Comparison of ENCODE assay signal across 8 cellular contexts in the genomic region with DNA sequence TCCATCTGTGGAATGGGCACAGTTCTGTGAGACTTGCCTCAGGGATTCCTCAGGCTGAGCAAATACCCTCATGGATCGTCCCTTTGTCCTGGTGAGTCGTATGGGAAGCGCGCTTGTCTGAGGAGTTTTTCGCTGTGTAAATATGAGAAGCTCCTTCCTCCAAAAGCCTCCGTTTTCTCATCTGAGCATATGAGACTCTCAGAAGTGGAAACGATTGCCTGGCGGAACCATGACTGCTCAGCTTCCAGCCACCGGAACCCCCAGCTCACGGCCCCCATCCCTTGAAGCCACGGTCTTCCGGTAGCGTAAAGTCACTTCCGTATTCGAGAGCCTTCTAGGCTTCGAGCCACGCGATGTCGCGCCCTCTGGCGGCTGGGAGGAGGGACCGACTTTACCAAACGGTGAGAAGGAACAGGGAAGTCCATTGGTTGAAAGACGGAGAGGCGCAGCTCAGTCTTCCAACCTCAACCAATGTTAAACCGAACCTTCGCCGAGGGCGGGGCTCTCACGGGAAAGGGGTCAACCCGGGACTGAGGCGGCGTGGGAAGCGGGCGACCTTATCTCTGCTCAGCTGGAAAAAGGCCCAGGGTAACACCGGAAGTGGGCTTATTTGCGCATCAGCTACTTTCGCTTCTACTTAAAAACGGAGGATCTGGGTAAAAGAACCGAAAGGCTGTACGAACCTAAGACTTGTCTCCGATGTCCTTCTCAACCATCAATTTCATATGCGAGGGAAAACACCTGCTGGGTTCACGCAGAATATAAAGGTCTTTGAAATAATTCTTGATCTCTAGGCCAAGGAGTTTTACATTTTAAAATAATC. TPM values are rescaled to one million over a fixed set of nuclear protein-coding genes. Genes with fewer than 3 reads are reported as not detected.
DNase-seq lines count a peak whose midpoint lies in the region; ATAC-seq and TF ChIP-seq lines count a peak whose summit lies in the region.

No MANE protein-coding gene starts in this region.

- DNase-seq in CD8-positive, alpha-beta T cell: peak; percentile 95 to 99 (median 98)
- DNase-seq in NCI-H82 (lab: John Stamatoyannopoulos, UW) (peak; percentile 100), lower leg skin (ENCODE audit: low spot score in 2 of 2) (peak; percentile 98 to 99)
- peak; percentile 99 for DNase-seq in activated CD4-positive, alpha-beta memory T cell treated with anti-CD3 and anti-CD28 coated beads, Interleukin-2, amount 10 ng/mL, durations not matched to agents 7 days and 5 days
- DNase-seq in stimulated activated CD4-positive, alpha-beta T cell treated with anti-CD3 and anti-CD28 coated beads, Interleukin-4, amount 100 ng/mL, for 48 hours (ENCODE audit: low read depth in 2 of 2): peak; percentile 98 to 99

- intact Hi-C loops in CD8-positive, alpha-beta T cell (cut with DNase I, micrococcal nuclease): loop anchor here (1.0 to 10.0 kb wide), 15 partner anchors 28 to 1482 kb away; partner anchors contain the start of genes RNF19B (in 2 of the 2), S100PBP (in 2 of the 2), TRIM62 (in 2 of the 2) and YARS1 (in 2 of the 2)
- intact Hi-C loops in lower leg skin (cut with DNase I; ENCODE audit: low total_unique reads): no loop called here

- H3K27me3 Mint-ChIP-seq in CD8-positive, alpha-beta T cell (ENCODE audit: low read depth): no peaks in the 10 kb centered on the region
- no peaks in the 10 kb centered on the region for H3K27me3 Mint-ChIP-seq in activated CD4-positive, alpha-beta memory T cell treated with anti-CD3 and anti-CD28 coated beads, Interleukin-2, amount 10 ng/mL, durations not matched to agents 7 days and 5 days

- 1 to 2% methylated on average over 41 to 43 of the region's 44 CpGs for whole genome bisulfite sequencing in lower leg skin, 2 donors

- CTCF ChIA-PET in CD8-positive, alpha-beta T cell (lab: Charles Lee): interaction anchor here (0.6 to 4.4 kb wide), 29 partner anchors 8 to 476 kb away, joined by 3 to 33 read pairs (median 3); partner anchors contain the start of genes RBBP4, TRIM62 and ZBTB8OS
- CTCF ChIA-PET in activated CD4-positive, alpha-beta memory T cell treated with anti-CD3 and anti-CD28 coated beads, Interleukin-2, amount 10 ng/mL, durations not matched to agents 7 days and 5 days (lab: Charles Lee): interaction anchor here (0.6 to 4.4 kb wide), 45 partner anchors 8 to 1967 kb away, joined by 3 to 94 read pairs (median 5); partner anchors contain the start of genes AZIN2, RNF19B, TRIM62 and ZSCAN20

- H3K36me3 Mint-ChIP-seq in CD8-positive, alpha-beta T cell: peaks cover 22% of the 10 kb centered on the region
- H3K36me3 Mint-ChIP-seq in activated CD4-positive, alpha-beta memory T cell treated with anti-CD3 and anti-CD28 coated beads, Interleukin-2, amount 10 ng/mL, durations not matched to agents 7 days and 5 days (ENCODE audit: low read depth): peaks cover 31% of the 10 kb centered on the region

- H3K27ac ChIP-seq in CD8-positive, alpha-beta T cell (ENCODE audit: low read depth, low read length): peak overlapping the region; percentile 68
- H3K27ac ChIP-seq in duodenal mucosa (ENCODE audit: low read depth, low read length): peak overlapping the region; percentile 73

- peak; percentile 92 for ATAC-seq in CD8-positive, alpha-beta T cell
- peak; percentile 94 for ATAC-seq in GM19438 (IDR thresholded peaks at IDR 0.05; ENCODE audit: low read depth, unreplicated experiment)
- ATAC-seq in HG03575 (IDR thresholded peaks at IDR 0.05; ENCODE audit: extremely low read depth, insufficient number of reproducible peaks, low FRiP score, unreplicated experiment): peak; percentile 83

- TF ChIP-seq POLR2A in lower leg skin (IDR thresholded peaks at IDR 0.05): no peak

- TF ChIP-seq CTCF in CD8-positive, alpha-beta T cell (IDR thresholded peaks at IDR 0.05): peak; percentile 90
- peak in 1 of 3 donors; percentile 10 for TF ChIP-seq CTCF in lower leg skin (IDR thresholded peaks at IDR 0.05)

- H3K27ac Mint-ChIP-seq in CD8-positive, alpha-beta T cell: peak overlapping the region; percentile 92
- peak overlapping the region; percentile 95 for H3K27ac Mint-ChIP-seq in activated CD4-positive, alpha-beta memory T cell treated with anti-CD3 and anti-CD28 coated beads, Interleukin-2, amount 10 ng/mL, durations not matched to agents 7 days and 5 days

- peak overlapping the region; percentile 93 for H3K4me3 Mint-ChIP-seq in CD8-positive, alpha-beta T cell
- peak overlapping the region; percentile 93 for H3K4me3 Mint-ChIP-seq in activated CD4-positive, alpha-beta memory T cell treated with anti-CD3 and anti-CD28 coated beads, Interleukin-2, amount 10 ng/mL, durations not matched to agents 7 days and 5 days

- H3K9me3 Mint-ChIP-seq in CD8-positive, alpha-beta T cell: no peaks in the 10 kb centered on the region
- H3K9me3 Mint-ChIP-seq in activated CD4-positive, alpha-beta memory T cell treated with anti-CD3 and anti-CD28 coated beads, Interleukin-2, amount 10 ng/mL, durations not matched to agents 7 days and 5 days: no peaks in the 10 kb centered on the region

- H3K4me1 Mint-ChIP-seq in CD8-positive, alpha-beta T cell (ENCODE audit: low read depth): peaks cover 52% of the 10 kb centered on the region
- peaks cover 52% of the 10 kb centered on the region for H3K4me1 Mint-ChIP-seq in activated CD4-positive, alpha-beta memory T cell treated with anti-CD3 and anti-CD28 coated beads, Interleukin-2, amount 10 ng/mL, durations not matched to agents 7 days and 5 days

- POLR2A ChIA-PET in CD8-positive, alpha-beta T cell (lab: Charles Lee): interaction anchor here (0.7 to 2.5 kb wide), 21 partner anchors 10 to 194 kb away, joined by 3 to 23 read pairs (median 5); partner anchors contain the start of genes AZIN2, RNF19B and TRIM62
- POLR2A ChIA-PET in activated CD4-positive, alpha-beta memory T cell treated with anti-CD3 and anti-CD28 coated beads, Interleukin-2, amount 10 ng/mL, durations not matched to agents 7 days and 5 days (lab: Charles Lee): interaction anchor here (0.7 to 3.0 kb wide), 38 partner anchors 8 to 476 kb away, joined by 3 to 58 read pairs (median 5); partner anchors contain the start of genes AZIN2, RBBP4, RNF19B and TRIM62

- peak overlapping the region; percentile 74 for H3K4me3 ChIP-seq in CD8-positive, alpha-beta T cell (ENCODE audit: low read depth, low read length)
- H3K4me3 ChIP-seq in duodenal mucosa (ENCODE audit: low read depth in 1 of 2, low read length in 2 of 2) (peak overlapping the region; percentile 96), lower leg skin (ENCODE audit: low read depth, poor library complexity, severe bottlenecking) (peak overlapping the region; percentile 63)

- peak overlapping the region; percentile 81 to 88 for H3K9ac ChIP-seq in duodenal mucosa (ENCODE audit: low read depth in 1 of 2, low read length in 2 of 2)

- no peaks in the 10 kb centered on the region for H3K36me3 ChIP-seq in CD8-positive, alpha-beta T cell (ENCODE audit: insufficient read depth, low read length)
- no peaks in the 10 kb centered on the region for H3K36me3 ChIP-seq in duodenal mucosa (ENCODE audit: control insufficient read depth in 1 of 2, insufficient read depth in 2 of 2, low read length in 2 of 2)

- no peaks in the 10 kb centered on the region for H3K9me3 ChIP-seq in CD8-positive, alpha-beta T cell (ENCODE audit: low read length)
- H3K9me3 ChIP-seq in duodenal mucosa (ENCODE audit: control insufficient read depth in 1 of 2, low read length in 2 of 2): no peaks in the 10 kb centered on the region

- peaks cover 26% of the 10 kb centered on the region for H3K4me1 ChIP-seq in CD8-positive, alpha-beta T cell (ENCODE audit: insufficient read depth, low read length)
- H3K4me1 ChIP-seq in duodenal mucosa (ENCODE audit: control insufficient read depth in 1 of 2, insufficient read depth in 2 of 2, low read length in 2 of 2): peaks cover 7 to 28% of the 10 kb centered on the region in 2 donors

- no peaks in the 10 kb centered on the region for H3K27me3 ChIP-seq in CD8-positive, alpha-beta T cell (ENCODE audit: insufficient read depth, low read length)
- H3K27me3 ChIP-seq in duodenal mucosa (ENCODE audit: control insufficient read depth in 1 of 2, insufficient read depth in 2 of 2, low read length in 2 of 2): no peaks in the 10 kb centered on the region

RNA-seq across cellular contexts. Expression of gene AZIN2, which starts 46.3 kb away (rescaled TPM):
- 1 to 10 TPM; 3.5 to 4.1 TPM for total RNA-seq in CD8-positive, alpha-beta T cell
- 1 to 10 TPM; 3.9 to 4.5 TPM for total RNA-seq in activated CD4-positive, alpha-beta memory T cell treated with anti-CD3 and anti-CD28 coated beads, Interleukin-2, amount 10 ng/mL, durations not matched to agents 7 days and 5 days
- 10 to 100 TPM in 1 of 4 donors, 1 to 10 TPM in 3; 2.2 to 13.7 (median 3.5) TPM for total RNA-seq in lower leg skin

RNA-seq across cellular contexts. Expression of gene TRIM62, which starts 54.6 kb away (rescaled TPM):
- total RNA-seq in CD8-positive, alpha-beta T cell: 10 to 100 TPM; 14.3 to 14.8 TPM
- total RNA-seq in activated CD4-positive, alpha-beta memory T cell treated with anti-CD3 and anti-CD28 coated beads, Interleukin-2, amount 10 ng/mL, durations not matched to agents 7 days and 5 days: 10 to 100 TPM; 10.3 to 11.5 TPM
- 10 to 100 TPM; 25.8 to 32.0 (median 29.9) TPM for total RNA-seq in lower leg skin

Comparison
In these comparisons a context has a peak if more than half of its experiments do, and no peak if none do; other contexts are left out.
1. Peak in every context shown above with its lines: DNase-seq, ATAC-seq, H3K4me3 ChIP-seq and H3K27ac ChIP-seq.